Comparison of ENCODE assay signal across 8 cellular contexts in genomic region chr19:16247353-16248182, GRCh38. TPM values are rescaled to one million over a fixed set of nuclear protein-coding genes. Genes with fewer than 3 reads are reported as not detected.
DNase-seq lines count a peak whose midpoint lies in the region; ATAC-seq and TF ChIP-seq lines count a peak whose summit lies in the region.

No MANE protein-coding gene starts in this region.

- ATAC-seq in left lung (peak; percentile 98), GM18867 (IDR thresholded peaks at IDR 0.05; ENCODE audit: unreplicated experiment) (no peak)

- no peaks in the 10 kb centered on the region for H3K9me3 ChIP-seq in left lung

- intact Hi-C loops in left lung (cut with DNase I), result loop anchor here (2.0 to 10.0 kb wide), 2 partner anchors 137 kb away; no protein-coding TSS in a partner anchor

- H3K4me3 ChIP-seq in H7 (ENCODE audit: insufficient read depth, low read depth, low read length) (no peak overlapping the region), coronary artery (no peak overlapping the region), left lung (no peak overlapping the region)

- DNase-seq in AG08396 (ENCODE audit: low spot score), result peak; percentile 91
- peak; percentile 96 for DNase-seq in H7
- peak; percentile 68 for DNase-seq in NCI-H510A treated with DMSO at 0.1 percent for 48 hours (lab: John Stamatoyannopoulos, UW)
- DNase-seq in activated CD4-positive, alpha-beta T cell treated with anti-CD3 and anti-CD28 coated beads, Interleukin-2, amount 50 U/mL, for 24 hours (ENCODE audit: low read depth in 1 of 2, low spot score in 1 of 2), result peak; percentile 78 to 83
- peak; percentile 92 for DNase-seq in coronary artery (ENCODE audit: low spot score)
- peak; percentile 85 to 97 for DNase-seq in left lung
- peak; percentile 66 to 88 for DNase-seq in stimulated activated CD4-positive, alpha-beta T cell treated with anti-CD3 and anti-CD28 coated beads, Interleukin-4, amount 100 ng/mL, for 4 hours

- H3K4me1 ChIP-seq in left lung, result peaks cover 0 to 26% of the 10 kb centered on the region in 2 donors

- TF ChIP-seq CTCF in coronary artery (IDR thresholded peaks at IDR 0.05) (peak; percentile 91), left lung (IDR thresholded peaks at IDR 0.05) (peak; percentile 88 to 96)

- H3K36me3 ChIP-seq in H7 (replicated peaks; ENCODE audit: control insufficient read depth, insufficient read depth, low read length) (no peaks in the 10 kb centered on the region), left lung (no peaks in the 10 kb centered on the region)

- no peaks in the 10 kb centered on the region for H3K27me3 ChIP-seq in H7 (ENCODE audit: control insufficient read depth, insufficient read depth, low read length)
- H3K27me3 ChIP-seq in left lung, result no peaks in the 10 kb centered on the region

- H3K27ac ChIP-seq in coronary artery, result no peak overlapping the region
- no peak overlapping the region for H3K27ac ChIP-seq in left lung

RNA-seq across cellular contexts. Expression of gene AP1M1, which starts 49.9 kb away (rescaled TPM):
- 49.3 and 56.3 TPM in 2 replicates for total RNA-seq in H7 (2014; rRNA removed; shearing (Covaris generic))
- 10 to 100 TPM; 72.1 to 73.9 TPM for total RNA-seq in left lung
